Comparison of ENCODE assay signal across 1 cellular context in genomic region chr6:26553739-26554668, GRCh38.
TF ChIP-seq lines count a peak whose summit lies in the region.

No MANE protein-coding gene starts in this region.

TF ChIP-seq in IMR-90, 13 proteins besides CTCF, POLR2A, EP300 and RAD21:
- TF ChIP-seq RFX5 (IDR thresholded peaks at IDR 0.05; ENCODE audit: low read depth, low read length) (no peak), CHD1 (IDR thresholded peaks at IDR 0.05; ENCODE audit: low read depth, low read length) (no peak; the same call in 1 of the 2 replicates), MAZ (IDR thresholded peaks at IDR 0.05; ENCODE audit: borderline replicate concordance, low read depth, low read length) (no peak), FOS (IDR thresholded peaks at IDR 0.05; ENCODE audit: low read depth, low read length) (peak; percentile 88; the same call in 1 of the 2 replicates), MAFK (IDR thresholded peaks at IDR 0.05; ENCODE audit: low read depth, low read length) (no peak), MXI1 (IDR thresholded peaks at IDR 0.05; ENCODE audit: borderline replicate concordance, low read depth, low read length) (0 out of 2 replicates have a peak, but pooled peaks have one; percentile 6), USF2 (IDR thresholded peaks at IDR 0.05; ENCODE audit: low read depth, low read length) (no peak), NFE2L2 (IDR thresholded peaks at IDR 0.05; ENCODE audit: low read depth, low read length) (no peak), SMC3 (IDR thresholded peaks at IDR 0.05; ENCODE audit: low read depth, low read length) (peak; percentile 18; the same call in 1 of the 2 replicates), RCOR1 (IDR thresholded peaks at IDR 0.05; ENCODE audit: insufficient replicate concordance, low read length) (peak; percentile 90), ELK1 (IDR thresholded peaks at IDR 0.05; ENCODE audit: borderline replicate concordance, low read depth, low read length) (no peak), BHLHE40 (IDR thresholded peaks at IDR 0.05; ENCODE audit: low read depth, low read length) (peak; percentile 80; the same call in 1 of the 2 replicates), CEBPB (IDR thresholded peaks at IDR 0.05; ENCODE audit: low read depth, low read length) (peak; percentile 32; the same call in 1 of the 2 replicates)
